ENCODE assay signal across 16 cellular contexts in the genomic region with DNA sequence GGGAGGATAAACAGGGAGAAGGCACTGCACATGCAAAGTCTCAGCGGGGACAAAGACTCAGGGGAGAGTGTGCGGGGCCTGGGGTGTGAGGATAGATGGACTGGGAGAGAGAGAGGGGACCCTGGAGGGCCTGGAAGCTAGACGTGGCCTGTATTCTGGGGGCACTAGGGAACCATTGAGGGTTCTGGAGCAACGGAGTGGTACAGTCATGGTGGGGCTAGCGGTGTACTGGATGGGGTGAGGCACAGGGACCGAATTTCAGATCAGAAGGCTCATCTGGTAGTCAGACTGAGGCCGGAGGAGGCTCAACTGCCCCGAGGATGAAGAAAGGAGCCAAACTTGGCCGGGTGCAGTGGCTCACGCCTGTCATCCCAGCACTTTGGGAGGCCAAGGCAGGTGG. TPM values are rescaled to one million over a fixed set of nuclear protein-coding genes. Genes with fewer than 3 reads are reported as not detected.
A peak's percentile ranks its signal among the peaks of the same experiment; 100 is the strongest.
DNase-seq lines count a peak whose midpoint lies in the region; ATAC-seq and TF ChIP-seq lines count a peak whose summit lies in the region.
"Had no signal": no experiment of that assay in that cellular context is flagged by ENCODE, and none has a peak within 500 bp of the region (broad histone marks: within the 10 kb centered on the region; RNA-seq: fewer than 3 reads in every experiment).

No MANE protein-coding gene starts in this region.

- ATAC-seq in lower lobe of right lung: no peak

- TF ChIP-seq POLR2A in breast epithelium (IDR thresholded peaks at IDR 0.05): no peak
- no peak for TF ChIP-seq POLR2A in stomach (IDR thresholded peaks at IDR 0.05)

- in situ Hi-C loops in GM13976 (cut with MboI; ENCODE audit: low sequenced_read_pairs, unreplicated experiment): no loop called here

- intact Hi-C loops in breast epithelium (cut with DNase I; ENCODE audit: low total_unique reads) (loop anchor here (10.0 kb wide), 1 partner anchor 47 kb away; no protein-coding TSS in a partner anchor), lower lobe of right lung (cut with DNase I) (no loop called here), stomach (cut with DNase I; ENCODE audit: low total_unique reads) (loop anchor here (5.0 kb wide), 1 partner anchor 70 kb away; no protein-coding TSS in a partner anchor)

- no peak overlapping the region for H3K4me3 ChIP-seq in HEK293 (ENCODE audit: low read depth, low read length)
- no peak overlapping the region for H3K4me3 ChIP-seq in breast epithelium
- no peak overlapping the region for H3K4me3 ChIP-seq in lower lobe of right lung
- no peak overlapping the region for H3K4me3 ChIP-seq in stomach
- H3K4me3 ChIP-seq in BE2C (ENCODE audit: low read depth, low read length): no peak overlapping the region
- H3K4me3 ChIP-seq: SK-N-MC, spleen, uterus had no signal

- no peaks in the 10 kb centered on the region for H3K4me1 ChIP-seq in HEK293 (ENCODE audit: control insufficient read depth, insufficient read depth, low read length)
- peaks cover 0 to 7% of the 10 kb centered on the region in 2 donors for H3K4me1 ChIP-seq in breast epithelium
- H3K4me1 ChIP-seq in lower lobe of right lung: peaks cover 36% of the 10 kb centered on the region
- peaks cover 14 to 68% (median 27%) of the 10 kb centered on the region in 4 donors for H3K4me1 ChIP-seq in stomach
- H3K4me1 ChIP-seq in BE2C: no peaks in the 10 kb centered on the region
- H3K4me1 ChIP-seq: uterus had no signal

- H3K27ac ChIP-seq in HEK293 (ENCODE audit: extremely low read depth, low read depth, low read length) (no peak overlapping the region), breast epithelium (peak overlapping the region; percentile 86 to 88), lower lobe of right lung (peak overlapping the region; percentile 78), stomach (peak overlapping the region; percentile 47 to 87 (median 64))
- H3K27ac ChIP-seq: SK-N-MC, uterus had no signal

- TF ChIP-seq EP300 in stomach (IDR thresholded peaks at IDR 0.05): no peak

- 90 to 94% (median 91%) methylated on average over 10 of the region's 10 CpGs for WGBS in stomach, 5 donors

- H3K9me3 ChIP-seq in HEK293 (ENCODE audit: control insufficient read depth, insufficient read depth, low read depth, low read length): no peaks in the 10 kb centered on the region
- H3K9me3 ChIP-seq in breast epithelium: no peaks in the 10 kb centered on the region
- H3K9me3 ChIP-seq in lower lobe of right lung: no peaks in the 10 kb centered on the region
- H3K9me3 ChIP-seq in stomach: no peaks in the 10 kb centered on the region
- no peaks in the 10 kb centered on the region for H3K9me3 ChIP-seq in BE2C
- H3K9me3 ChIP-seq: spleen, uterus had no signal

- H3K36me3 ChIP-seq in HEK293 (ENCODE audit: control insufficient read depth in 2 of 2, insufficient read depth in 1 of 2, low read length in 2 of 2): no peaks in the 10 kb centered on the region
- H3K36me3 ChIP-seq in breast epithelium: no peaks in the 10 kb centered on the region
- no peaks in the 10 kb centered on the region for H3K36me3 ChIP-seq in lower lobe of right lung
- H3K36me3 ChIP-seq in stomach: no peaks in the 10 kb centered on the region
- no peaks in the 10 kb centered on the region for H3K36me3 ChIP-seq in BE2C
- H3K36me3 ChIP-seq: spleen, uterus had no signal

- POLR2A ChIA-PET in HEK293 (lab: Yijun Ruan, JAX): interaction anchor here (0.6 kb wide), 1 partner anchor 11 kb away, joined by 4 read pairs; no protein-coding TSS in a partner anchor

- DNase-seq in breast epithelium (ENCODE audit: low spot score in 2 of 2) (no peak), lower lobe of right lung (no peak), stomach (no peak), NCI-H2081 (lab: John Stamatoyannopoulos, UW) (no peak), BE2C (no peak), GM13976 (ENCODE audit: low spot score) (no peak), SHP77 (lab: John Stamatoyannopoulos, UW) (no peak)
- DNase-seq: activated CD4-positive, alpha-beta memory T cell treated with anti-CD3 and anti-CD28 coated beads, Interleukin-2, amount 10 ng/mL, durations not matched to agents 7 days and 5 days; DMS79; NCI-H146; spleen; stimulated activated naive CD4-positive, alpha-beta T cell; uterus had no signal

- CTCF ChIA-PET in HEK293 (lab: Yijun Ruan, JAX): interaction anchor here (0.6 to 2.6 kb wide), 2 partner anchors 62 to 69 kb away, joined by 3 to 7 read pairs; no protein-coding TSS in a partner anchor

- no peak for TF ChIP-seq CTCF in HEK293 (tag by site-specific recombination; IDR thresholded peaks at IDR 0.05)
- TF ChIP-seq CTCF in breast epithelium (IDR thresholded peaks at IDR 0.05): no peak
- TF ChIP-seq CTCF in lower lobe of right lung (IDR thresholded peaks at IDR 0.05): no peak
- TF ChIP-seq CTCF in stomach (IDR thresholded peaks at IDR 0.05): no peak
- TF ChIP-seq CTCF in BE2C (IDR thresholded peaks at IDR 0.05; ENCODE audit: low read depth, low read length): no peak
- TF ChIP-seq CTCF in GM13976 (IDR thresholded peaks at IDR 0.05; ENCODE audit: borderline replicate concordance, control extremely low read depth, extremely low read depth, insufficient read depth, missing control alignments): no peak

- H3K27me3 ChIP-seq in breast epithelium: no peaks in the 10 kb centered on the region
- no peaks in the 10 kb centered on the region for H3K27me3 ChIP-seq in lower lobe of right lung (ENCODE audit: low read depth)
- no peaks in the 10 kb centered on the region for H3K27me3 ChIP-seq in stomach
- H3K27me3 ChIP-seq in BE2C: no peaks in the 10 kb centered on the region
- H3K27me3 ChIP-seq: spleen, uterus had no signal

TF ChIP-seq in HEK293, 187 proteins besides CTCF, POLR2A, EP300 and RAD21 (continues in another document):
- TF ChIP-seq ZNF157 (tag by site-specific recombination; IDR thresholded peaks at IDR 0.05): peak; percentile 65
- TF ChIP-seq, protein P1, sequence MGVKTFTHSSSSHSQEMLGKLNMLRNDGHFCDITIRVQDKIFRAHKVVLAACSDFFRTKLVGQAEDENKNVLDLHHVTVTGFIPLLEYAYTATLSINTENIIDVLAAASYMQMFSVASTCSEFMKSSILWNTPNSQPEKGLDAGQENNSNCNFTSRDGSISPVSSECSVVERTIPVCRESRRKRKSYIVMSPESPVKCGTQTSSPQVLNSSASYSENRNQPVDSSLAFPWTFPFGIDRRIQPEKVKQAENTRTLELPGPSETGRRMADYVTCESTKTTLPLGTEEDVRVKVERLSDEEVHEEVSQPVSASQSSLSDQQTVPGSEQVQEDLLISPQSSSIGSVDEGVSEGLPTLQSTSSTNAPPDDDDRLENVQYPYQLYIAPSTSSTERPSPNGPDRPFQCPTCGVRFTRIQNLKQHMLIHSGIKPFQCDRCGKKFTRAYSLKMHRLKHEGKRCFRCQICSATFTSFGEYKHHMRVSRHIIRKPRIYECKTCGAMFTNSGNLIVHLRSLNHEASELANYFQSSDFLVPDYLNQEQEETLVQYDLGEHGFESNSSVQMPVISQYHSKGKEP (tag by site-specific recombination; IDR thresholded peaks at IDR 0.05): no peak
- TF ChIP-seq ZNF146 (tag by site-specific recombination; IDR thresholded peaks at IDR 0.05): no peak
- no peak for TF ChIP-seq ZNF19 (tag by site-specific recombination; IDR thresholded peaks at IDR 0.05; ENCODE audit: low read depth)
- peak; percentile 83 for TF ChIP-seq ZNF16 (tag by site-specific recombination; IDR thresholded peaks at IDR 0.05; ENCODE audit: low read depth)
- TF ChIP-seq ZNF571 (tag by site-specific recombination; IDR thresholded peaks at IDR 0.05): no peak
- TF ChIP-seq SALL2 (tag by site-specific recombination; IDR thresholded peaks at IDR 0.05; ENCODE audit: borderline replicate concordance): no peak
- TF ChIP-seq ZEB2 (tag by site-specific recombination; IDR thresholded peaks at IDR 0.05): no peak
- TF ChIP-seq, protein P2, sequence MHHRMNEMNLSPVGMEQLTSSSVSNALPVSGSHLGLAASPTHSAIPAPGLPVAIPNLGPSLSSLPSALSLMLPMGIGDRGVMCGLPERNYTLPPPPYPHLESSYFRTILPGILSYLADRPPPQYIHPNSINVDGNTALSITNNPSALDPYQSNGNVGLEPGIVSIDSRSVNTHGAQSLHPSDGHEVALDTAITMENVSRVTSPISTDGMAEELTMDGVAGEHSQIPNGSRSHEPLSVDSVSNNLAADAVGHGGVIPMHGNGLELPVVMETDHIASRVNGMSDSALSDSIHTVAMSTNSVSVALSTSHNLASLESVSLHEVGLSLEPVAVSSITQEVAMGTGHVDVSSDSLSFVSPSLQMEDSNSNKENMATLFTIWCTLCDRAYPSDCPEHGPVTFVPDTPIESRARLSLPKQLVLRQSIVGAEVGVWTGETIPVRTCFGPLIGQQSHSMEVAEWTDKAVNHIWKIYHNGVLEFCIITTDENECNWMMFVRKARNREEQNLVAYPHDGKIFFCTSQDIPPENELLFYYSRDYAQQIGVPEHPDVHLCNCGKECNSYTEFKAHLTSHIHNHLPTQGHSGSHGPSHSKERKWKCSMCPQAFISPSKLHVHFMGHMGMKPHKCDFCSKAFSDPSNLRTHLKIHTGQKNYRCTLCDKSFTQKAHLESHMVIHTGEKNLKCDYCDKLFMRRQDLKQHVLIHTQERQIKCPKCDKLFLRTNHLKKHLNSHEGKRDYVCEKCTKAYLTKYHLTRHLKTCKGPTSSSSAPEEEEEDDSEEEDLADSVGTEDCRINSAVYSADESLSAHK (tag by site-specific recombination; IDR thresholded peaks at IDR 0.05): no peak

RNA-seq across cellular contexts. Expression of a gene that starts 8.0 kb away (rescaled TPM):
- total RNA-seq in breast epithelium (10 to 100 TPM; 15.4 to 63.3 (median 43.9) TPM), lower lobe of right lung (91.6 TPM), stomach (10 to 100 TPM; 19.3 to 74.7 (median 63.5) TPM)
- polyA plus RNA-seq in stomach: 10 to 100 TPM; 16.3 to 36.1 (median 23.6) TPM
- 74.4 TPM for polyA plus RNA-seq in BE2C (2012; ENCODE audit: insufficient read depth, insufficient read length, low read depth)

RNA-seq across cellular contexts. Expression of a gene that starts 23.5 kb away (rescaled TPM):
- total RNA-seq in breast epithelium (10 to 100 TPM; 32.8 to 55.0 (median 52.1) TPM), lower lobe of right lung (50.5 TPM), stomach (100 to 1,000 TPM in 1 of 5 donors, 10 to 100 TPM in 4; 55.1 to 368 (median 82.3) TPM)
- 10 to 100 TPM; 43.1 to 65.3 (median 48.8) TPM for polyA plus RNA-seq in stomach
- 71.2 TPM for polyA plus RNA-seq in BE2C (2012; ENCODE audit: insufficient read depth, insufficient read length, low read depth)

RNA-seq across cellular contexts. Expression of a gene that starts 55.7 kb away (rescaled TPM):
- total RNA-seq in breast epithelium: 1 to 10 TPM in 1 of 3 donors, under 1 TPM in 1, not detected in 1; 0.98 to 4.8 TPM
- total RNA-seq in lower lobe of right lung: 0.41 TPM
- total RNA-seq in stomach: 1 to 10 TPM in 2 of 5 donors, not detected in 3; 1.3 to 8.9 TPM
- under 1 TPM in 2 of 3 donors, not detected in 1; 0.19 to 0.28 TPM for polyA plus RNA-seq in stomach
- polyA plus RNA-seq in BE2C (2012; ENCODE audit: insufficient read depth, insufficient read length, low read depth): 23.0 TPM
- total RNA-seq: mononuclear cell had no signal

RNA-seq across cellular contexts. Expression of a gene that starts 59.5 kb away (rescaled TPM):
- total RNA-seq in breast epithelium (10 to 100 TPM; 47.6 to 64.9 (median 61.3) TPM), lower lobe of right lung (116 TPM), stomach (100 to 1,000 TPM in 2 of 5 donors, 10 to 100 TPM in 3; 26.4 to 905 (median 37.9) TPM)
- polyA plus RNA-seq in stomach: 100 to 1,000 TPM; 355 to 508 (median 358) TPM
- polyA plus RNA-seq in BE2C (2012; ENCODE audit: insufficient read depth, insufficient read length, low read depth): 658 TPM
